ENCODE assay signal across 27 cellular contexts in genomic region chr2:7539760-7540159, GRCh38.
DNase-seq lines count a peak whose midpoint lies in the region; ATAC-seq and TF ChIP-seq lines count a peak whose summit lies in the region.
"Had no signal": no experiment of that assay in that cellular context is flagged by ENCODE, and none has a peak within 500 bp of the region (broad histone marks: within the 10 kb centered on the region; RNA-seq: fewer than 3 reads in every experiment).

No MANE protein-coding gene starts in this region.

- H3K27me3 Mint-ChIP-seq in activated T-cell treated with anti-CD3 and anti-CD28 coated beads, Interleukin-2, amount 50 U/mL, for 72 hours (ENCODE audit: low read depth) = no peaks in the 10 kb centered on the region
- H3K27me3 Mint-ChIP-seq in activated T-helper 2 cell treated with anti-CD3 and anti-CD28 coated beads, Interferon-gamma antibody, Interleukin-2, Interleukin-4, amounts not matched to agents 10 μg/mL and 5 μg/mL and 100 μg/mL, durations not matched to agents 14 hours and 24 hours and 36 hours (ENCODE audit: low read depth) = no peaks in the 10 kb centered on the region
- H3K27me3 Mint-ChIP-seq: activated B cell treated with CpG ODN at 0.5 μM for 24 hours, T-helper 17 cell had no signal

- DNase-seq in activated T-cell treated with anti-CD3 and anti-CD28 coated beads, Interleukin-2, amount 50 U/mL, for 72 hours = no peak
- DNase-seq in activated T-cell treated with anti-CD3 and anti-CD28 coated beads, Interleukin-2, amount 50 U/mL, for 1 hour = no peak
- no peak for DNase-seq in activated T-helper 2 cell treated with anti-CD3 and anti-CD28 coated beads, Interferon-gamma antibody, Interleukin-2, Interleukin-4, amounts not matched to agents 10 μg/mL and 5 μg/mL and 100 μg/mL, durations not matched to agents 14 hours and 24 hours and 36 hours (ENCODE audit: low spot score)
- DNase-seq in foreskin fibroblast = peak; percentile 37 to 61
- no peak for DNase-seq in stimulated activated naive CD8-positive, alpha-beta T cell treated with anti-CD3 and anti-CD28 coated beads, Interleukin-15, Interleukin-2, amounts not matched to agents 100 U/mL and 50 U/mL, for 24 hours
- DNase-seq in effector CD8-positive, alpha-beta T cell (lab: John Stamatoyannopoulos, UW) = no peak
- DNase-seq: activated B cell treated with CpG ODN at 0.5 μM for 24 hours; activated CD8-positive, alpha-beta memory T cell treated with anti-CD3 and anti-CD28 coated beads, Interleukin-2, amount 50 U/mL, for 4 hours; activated naive CD4-positive, alpha-beta T cell treated with Interleukin-2 at 50 U/mL for 16 hours; Calu3; effector CD4-positive, alpha-beta T cell; glutamatergic neuron; lower lobe of right lung; NCI-H1048; NCI-H2081 treated with DMSO at 0.1 percent for 48 hours; NCI-H510A treated with DMSO at 0.1 percent for 48 hours; pancreas; sigmoid colon; stimulated activated CD4-positive, alpha-beta T cell treated with anti-CD3 and anti-CD28 coated beads, Interleukin-4, amount 100 ng/mL, for 1 hour; substantia nigra; T-helper 17 cell; uterus had no signal

- intact Hi-C loops in activated T-helper 2 cell treated with anti-CD3 and anti-CD28 coated beads, Interferon-gamma antibody, Interleukin-2, Interleukin-4, amounts not matched to agents 10 μg/mL and 5 μg/mL and 100 μg/mL, durations not matched to agents 14 hours and 24 hours and 36 hours (cut with micrococcal nuclease) = no loop called here

- no peak for TF ChIP-seq CTCF in foreskin fibroblast (IDR thresholded peaks at IDR 0.05; ENCODE audit: low read depth, low read length)

- peaks cover 64% of the 10 kb centered on the region for H3K4me1 Mint-ChIP-seq in activated T-cell treated with anti-CD3 and anti-CD28 coated beads, Interleukin-2, amount 50 U/mL, for 72 hours (ENCODE audit: low read depth)
- peaks cover 46% of the 10 kb centered on the region for H3K4me1 Mint-ChIP-seq in activated T-helper 2 cell treated with anti-CD3 and anti-CD28 coated beads, Interferon-gamma antibody, Interleukin-2, Interleukin-4, amounts not matched to agents 10 μg/mL and 5 μg/mL and 100 μg/mL, durations not matched to agents 14 hours and 24 hours and 36 hours (ENCODE audit: low read depth)
- H3K4me1 Mint-ChIP-seq: activated B cell treated with CpG ODN at 0.5 μM for 24 hours had no signal

- peak overlapping the region; percentile 33 to 53 for H3K4me3 Mint-ChIP-seq in activated T-cell treated with anti-CD3 and anti-CD28 coated beads, Interleukin-2, amount 50 U/mL, for 72 hours
- peak overlapping the region; percentile 54 for H3K4me3 Mint-ChIP-seq in activated T-helper 2 cell treated with anti-CD3 and anti-CD28 coated beads, Interferon-gamma antibody, Interleukin-2, Interleukin-4, amounts not matched to agents 10 μg/mL and 5 μg/mL and 100 μg/mL, durations not matched to agents 14 hours and 24 hours and 36 hours (ENCODE audit: low read depth)
- H3K4me3 Mint-ChIP-seq: activated B cell treated with CpG ODN at 0.5 μM for 24 hours had no signal

- no peak for ATAC-seq in activated T-cell treated with anti-CD3 and anti-CD28 coated beads, Interleukin-2, amount 50 U/mL, for 72 hours (replicated peaks in 1 of 2)
- peak; percentile 52 for ATAC-seq in stimulated activated naive CD8-positive, alpha-beta T cell treated with anti-CD3 and anti-CD28 coated beads, Interleukin-15, Interleukin-2, amounts not matched to agents 100 U/mL and 50 U/mL, for 24 hours
- no peak for ATAC-seq in GM21367 (IDR thresholded peaks at IDR 0.05; ENCODE audit: unreplicated experiment)
- no peak for ATAC-seq in GM19452 (IDR thresholded peaks at IDR 0.05; ENCODE audit: unreplicated experiment)
- ATAC-seq: lower lobe of right lung, pancreas, Right ventricle myocardium inferior had no signal

- H3K27ac Mint-ChIP-seq in activated T-cell treated with anti-CD3 and anti-CD28 coated beads, Interleukin-2, amount 50 U/mL, for 72 hours = no peak overlapping the region
- H3K27ac Mint-ChIP-seq in activated T-helper 2 cell treated with anti-CD3 and anti-CD28 coated beads, Interferon-gamma antibody, Interleukin-2, Interleukin-4, amounts not matched to agents 10 μg/mL and 5 μg/mL and 100 μg/mL, durations not matched to agents 14 hours and 24 hours and 36 hours = peak overlapping the region; percentile 70
- H3K27ac Mint-ChIP-seq: activated B cell treated with CpG ODN at 0.5 μM for 24 hours, T-helper 17 cell had no signal

- H3K36me3 Mint-ChIP-seq in activated T-cell treated with anti-CD3 and anti-CD28 coated beads, Interleukin-2, amount 50 U/mL, for 72 hours (ENCODE audit: insufficient read depth in 2 of 2) = peaks cover 43 to 81% of the 10 kb centered on the region in 2 donors
- H3K36me3 Mint-ChIP-seq in activated T-helper 2 cell treated with anti-CD3 and anti-CD28 coated beads, Interferon-gamma antibody, Interleukin-2, Interleukin-4, amounts not matched to agents 10 μg/mL and 5 μg/mL and 100 μg/mL, durations not matched to agents 14 hours and 24 hours and 36 hours (ENCODE audit: low read depth) = peaks cover 79% of the 10 kb centered on the region

- peaks cover 29 to 36% of the 10 kb centered on the region in 2 donors for H3K9me3 Mint-ChIP-seq in activated T-cell treated with anti-CD3 and anti-CD28 coated beads, Interleukin-2, amount 50 U/mL, for 72 hours
- peaks cover 81% of the 10 kb centered on the region for H3K9me3 Mint-ChIP-seq in activated T-helper 2 cell treated with anti-CD3 and anti-CD28 coated beads, Interferon-gamma antibody, Interleukin-2, Interleukin-4, amounts not matched to agents 10 μg/mL and 5 μg/mL and 100 μg/mL, durations not matched to agents 14 hours and 24 hours and 36 hours
- H3K9me3 Mint-ChIP-seq: activated B cell treated with CpG ODN at 0.5 μM for 24 hours had no signal

- H3K4me3 ChIP-seq in foreskin fibroblast (ENCODE audit: low read depth in 1 of 2, low read length in 2 of 2) = no peak overlapping the region
- H3K4me3 ChIP-seq: cardiac muscle cell, esophagus muscularis mucosa, lower lobe of right lung, pancreas, sigmoid colon, uterus had no signal

Comparison
In these comparisons a context has a peak if more than half of its experiments do, and no peak if none do; other contexts are left out.
1. DNase-seq: peak in foreskin fibroblast (2 of 2); none in activated T-cell treated with anti-CD3 and anti-CD28 coated beads, Interleukin-2, amount 50 U/mL, for 72 hours (0 of 2), activated T-cell treated with anti-CD3 and anti-CD28 coated beads, Interleukin-2, amount 50 U/mL, for 1 hour (single experiment), activated T-helper 2 cell treated with anti-CD3 and anti-CD28 coated beads, Interferon-gamma antibody, Interleukin-2, Interleukin-4, amounts not matched to agents 10 μg/mL and 5 μg/mL and 100 μg/mL, durations not matched to agents 14 hours and 24 hours and 36 hours (single experiment), stimulated activated naive CD8-positive, alpha-beta T cell treated with anti-CD3 and anti-CD28 coated beads, Interleukin-15, Interleukin-2, amounts not matched to agents 100 U/mL and 50 U/mL, for 24 hours (single experiment) and effector CD8-positive, alpha-beta T cell (single experiment).